Comparison of ENCODE assay signal across 1 cellular context in the genomic region with DNA sequence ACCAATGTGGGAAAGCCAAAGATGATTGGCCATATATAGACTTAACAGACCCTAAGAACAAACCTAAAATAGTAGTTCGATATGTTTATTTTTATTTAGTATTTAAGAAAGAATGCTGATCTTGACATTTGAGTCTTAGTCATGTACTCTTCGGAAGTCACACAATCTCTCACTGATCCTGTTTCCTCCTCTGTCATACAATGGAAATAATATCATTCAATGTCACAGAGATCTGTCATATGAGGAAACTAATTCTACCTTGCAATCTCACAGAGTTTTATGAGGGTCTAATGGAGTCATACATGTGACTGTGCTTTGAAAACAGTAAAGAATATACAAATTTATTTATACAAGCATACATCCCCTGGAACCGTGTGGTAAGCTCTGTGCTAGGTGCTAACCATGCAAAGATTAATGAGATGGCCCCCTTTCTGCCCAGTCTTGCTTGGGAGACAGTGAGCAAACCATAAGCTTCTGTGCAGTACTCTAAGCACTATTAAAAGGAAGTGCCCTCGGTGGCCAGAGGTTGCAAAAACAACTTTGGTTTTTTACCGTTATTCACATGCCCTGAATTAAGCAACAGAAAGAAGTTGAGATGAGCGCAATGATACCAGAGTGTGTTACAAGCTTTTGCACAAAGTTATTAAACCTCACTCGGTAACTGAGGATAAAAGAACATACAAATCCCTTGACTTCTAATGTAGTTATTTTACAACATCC.
TF ChIP-seq lines count a peak whose summit lies in the region.

No MANE protein-coding gene starts in this region.

TF ChIP-seq in IMR-90, 13 proteins besides CTCF, POLR2A, EP300 and RAD21 (continued from another document):
- TF ChIP-seq ELK1 (IDR thresholded peaks at IDR 0.05; ENCODE audit: borderline replicate concordance, low read depth, low read length) (no peak), MAFK (IDR thresholded peaks at IDR 0.05; ENCODE audit: low read depth, low read length) (0 out of 2 replicates have a peak, but pooled peaks have one; percentile 1)
TF ChIP-seq in IMR-90: peak in this region for 1.
